In the genomic region with DNA sequence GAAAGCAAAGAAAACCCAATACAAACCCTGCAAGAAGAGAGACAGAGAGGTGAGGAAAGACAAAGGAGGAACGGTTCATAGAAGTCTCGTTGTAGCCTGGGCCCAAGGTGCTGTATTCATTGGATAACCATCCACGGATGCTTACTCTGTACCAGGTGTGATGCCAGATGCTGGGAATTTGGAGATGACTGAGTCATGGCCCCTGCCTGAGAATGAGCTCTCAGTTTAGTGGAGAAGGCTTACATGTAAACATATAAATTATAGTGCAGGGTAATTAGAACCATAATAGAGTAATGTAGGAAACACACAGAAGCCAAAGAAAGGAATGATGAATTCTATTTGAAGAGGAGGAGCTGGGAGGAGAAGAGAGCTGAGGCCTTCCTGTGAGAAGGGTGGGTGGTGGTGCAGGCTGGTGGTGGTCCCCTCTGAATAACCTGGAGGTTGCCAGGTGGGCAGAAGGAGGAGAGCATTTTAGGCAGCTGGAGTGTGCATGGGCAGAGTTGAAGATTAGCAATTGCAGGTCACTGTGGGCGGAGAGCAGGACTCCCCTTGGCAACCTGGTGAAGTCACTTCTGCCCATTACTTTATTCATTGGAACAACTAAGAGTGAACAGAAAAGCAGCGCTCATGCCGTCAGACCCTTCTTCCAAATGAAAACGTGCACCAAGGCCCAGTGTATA, we compare ENCODE assay signal across 18 cellular contexts. TPM values are rescaled to one million over a fixed set of nuclear protein-coding genes. Genes with fewer than 3 reads are reported as not detected.
"Had no signal": no experiment of that assay in that cellular context is flagged by ENCODE, and none has a peak within 500 bp of the region (broad histone marks: within the 10 kb centered on the region; RNA-seq: fewer than 3 reads in every experiment).

No MANE protein-coding gene starts in this region.

- H3K36me3 Mint-ChIP-seq: activated CD4-positive, alpha-beta memory T cell treated with anti-CD3 and anti-CD28 coated beads for 36 hours; activated naive CD8-positive, alpha-beta T cell treated with anti-CD3 and anti-CD28 coated beads, Interleukin-2, amount 10 ng/mL, durations not matched to agents 7 days and 5 days; neural progenitor cell had no signal

- H3K4me1 ChIP-seq: breast epithelium, neural progenitor cell had no signal

- H2AFZ ChIP-seq: neural progenitor cell had no signal

- H3K9me3 Mint-ChIP-seq: activated CD4-positive, alpha-beta memory T cell treated with anti-CD3 and anti-CD28 coated beads for 36 hours; activated naive CD8-positive, alpha-beta T cell treated with anti-CD3 and anti-CD28 coated beads, Interleukin-2, amount 10 ng/mL, durations not matched to agents 7 days and 5 days; neural progenitor cell had no signal

- H3K27me3 Mint-ChIP-seq: activated CD4-positive, alpha-beta memory T cell treated with anti-CD3 and anti-CD28 coated beads for 36 hours; activated naive CD8-positive, alpha-beta T cell treated with anti-CD3 and anti-CD28 coated beads, Interleukin-2, amount 10 ng/mL, durations not matched to agents 7 days and 5 days had no signal

- H3K4me3 Mint-ChIP-seq: activated CD4-positive, alpha-beta memory T cell treated with anti-CD3 and anti-CD28 coated beads for 36 hours; activated naive CD8-positive, alpha-beta T cell treated with anti-CD3 and anti-CD28 coated beads, Interleukin-2, amount 10 ng/mL, durations not matched to agents 7 days and 5 days; neural progenitor cell had no signal

- H3K27me3 ChIP-seq: breast epithelium, neural progenitor cell, thyroid gland had no signal

- H3K9ac ChIP-seq: neural progenitor cell had no signal

- H3K4me2 ChIP-seq: neural progenitor cell had no signal

- H3K4me3 ChIP-seq: breast epithelium, neural progenitor cell, thyroid gland had no signal

- H3K9me3 ChIP-seq: breast epithelium, thyroid gland had no signal

- H3K27ac Mint-ChIP-seq: activated CD4-positive, alpha-beta memory T cell treated with anti-CD3 and anti-CD28 coated beads for 36 hours; activated naive CD8-positive, alpha-beta T cell treated with anti-CD3 and anti-CD28 coated beads, Interleukin-2, amount 10 ng/mL, durations not matched to agents 7 days and 5 days; neural progenitor cell had no signal

- H3K36me3 ChIP-seq: breast epithelium, neural progenitor cell, thyroid gland had no signal

- DNase-seq: activated CD4-positive, alpha-beta memory T cell treated with anti-CD3 and anti-CD28 coated beads for 36 hours; activated CD4-positive, alpha-beta T cell treated with anti-CD3 and anti-CD28 coated beads for 1 hour; activated naive CD8-positive, alpha-beta T cell treated with anti-CD3 and anti-CD28 coated beads, Interleukin-2, amount 10 ng/mL, durations not matched to agents 7 days and 5 days; aorta; dermis blood vessel endothelial cell; hippocampal formation; stimulated activated CD4-positive, alpha-beta T cell treated with anti-CD3 and anti-CD28 coated beads, Interleukin-15, amount 100 ng/mL, for 24 hours; stimulated activated CD4-positive, alpha-beta T cell treated with anti-CD3 and anti-CD28 coated beads, Interleukin-4, amount 100 ng/mL, for 4 hours; T-helper 9 cell; thyroid gland had no signal

- H3K27ac ChIP-seq: breast epithelium, neural progenitor cell, thyroid gland had no signal

RNA-seq across cellular contexts. Expression of gene ZG16, which starts 7.7 kb away (rescaled TPM):
- total RNA-seq: activated CD4-positive, alpha-beta memory T cell treated with anti-CD3 and anti-CD28 coated beads for 36 hours; activated naive CD8-positive, alpha-beta T cell treated with anti-CD3 and anti-CD28 coated beads, Interleukin-2, amount 10 ng/mL, durations not matched to agents 7 days and 5 days; dermis blood vessel endothelial cell; glomerular endothelial cell; kidney epithelial cell; lower leg skin; mesenteric fat pad; myocyte; skeletal muscle tissue; thyroid gland had no signal

RNA-seq across cellular contexts. Expression of gene C16orf54, which starts 24.6 kb away (rescaled TPM):
- total RNA-seq: dermis blood vessel endothelial cell, glomerular endothelial cell, kidney epithelial cell, myocyte had no signal
